Comparison of ENCODE assay signal across 8 cellular contexts in genomic region chr1:41282679-41283317, GRCh38. TPM values are rescaled to one million over a fixed set of nuclear protein-coding genes. Genes with fewer than 3 reads are reported as not detected.
DNase-seq lines count a peak whose midpoint lies in the region; ATAC-seq and TF ChIP-seq lines count a peak whose summit lies in the region.

No MANE protein-coding gene starts in this region.

- peaks cover 29% of the 10 kb centered on the region for H3K27me3 ChIP-seq in HAP-1 (ENCODE audit: low read depth)
- H3K27me3 ChIP-seq in SJCRH30: no peaks in the 10 kb centered on the region; the same call in none of the 2 replicates
- H3K27me3 ChIP-seq in lung (ENCODE audit: control insufficient read depth, insufficient read depth): no peaks in the 10 kb centered on the region
- peaks cover 0 to 9% of the 10 kb centered on the region in 2 donors for H3K27me3 ChIP-seq in tibial nerve

- no peak overlapping the region for H3K27ac ChIP-seq in SJCRH30
- no peak overlapping the region for H3K27ac ChIP-seq in lung (ENCODE audit: low read depth in 1 of 2, low read length in 1 of 2)
- H3K27ac ChIP-seq in tibial nerve: no peak overlapping the region

- in situ Hi-C loops in HAP-1 (cut with MboI; ENCODE audit: low sequenced_read_pairs): no loop called here

- TF ChIP-seq CTCF in lung (IDR thresholded peaks at IDR 0.05; ENCODE audit: control extremely low read depth, extremely low read depth) (peak; percentile 52), tibial nerve (IDR thresholded peaks at IDR 0.05) (peak; percentile 65 to 83 (median 68))

- DNase-seq in COLO668 (lab: John Stamatoyannopoulos, UW; ENCODE audit: unreplicated experiment) (peak; percentile 41), HAP-1 (ENCODE audit: low spot score in 2 of 2) (peak; percentile 26 to 72), SJCRH30 (peak; percentile 70 to 85), cerebellar cortex (ENCODE audit: low spot score) (peak; percentile 25), lung (ENCODE audit: low spot score) (no peak), tibial nerve (ENCODE audit: low spot score in 2 of 2) (peak in 1 of 2 donors; percentile 11), NCI-H146 treated with DMSO at 0.1 percent for 48 hours (lab: John Stamatoyannopoulos, UW; ENCODE audit: unreplicated experiment) (no peak)

- ATAC-seq in lung (ENCODE audit: insufficient read depth, low FRiP score): no peak
- no peak for ATAC-seq in HG03039 (IDR thresholded peaks at IDR 0.05; ENCODE audit: unreplicated experiment)

- no peak overlapping the region for H3K4me3 ChIP-seq in HAP-1
- no peak overlapping the region for H3K4me3 ChIP-seq in SJCRH30
- no peak overlapping the region for H3K4me3 ChIP-seq in lung
- H3K4me3 ChIP-seq in tibial nerve: no peak overlapping the region

- no peaks in the 10 kb centered on the region for H3K4me1 ChIP-seq in HAP-1
- H3K4me1 ChIP-seq in SJCRH30: peaks cover 20% of the 10 kb centered on the region
- peaks cover 0 to 2% of the 10 kb centered on the region in 2 donors for H3K4me1 ChIP-seq in lung (ENCODE audit: control insufficient read depth in 2 of 2, insufficient read depth in 2 of 2, low read length in 2 of 2)
- peaks cover 0 to 9% (median 0%) of the 10 kb centered on the region in 4 donors for H3K4me1 ChIP-seq in tibial nerve

- WGBS in lung, 2 donors: 29 to 44% methylated on average over 9 of the region's 9 CpGs
- WGBS in tibial nerve, 2 donors: 22 to 36% methylated on average over 9 of the region's 9 CpGs

- TF ChIP-seq EP300 in tibial nerve (IDR thresholded peaks at IDR 0.05): no peak

- H3K9me3 ChIP-seq in HAP-1 (no peaks in the 10 kb centered on the region), SJCRH30 (replicated peaks) (no peaks in the 10 kb centered on the region), lung (ENCODE audit: control insufficient read depth in 2 of 2, insufficient read depth in 1 of 2, low read length in 1 of 2) (no peaks in the 10 kb centered on the region), tibial nerve (no peaks in the 10 kb centered on the region)

- H3K36me3 ChIP-seq in HAP-1 (replicated peaks) (no peaks in the 10 kb centered on the region), SJCRH30 (no peaks in the 10 kb centered on the region), lung (ENCODE audit: control insufficient read depth in 2 of 2, insufficient read depth in 2 of 2, low read length in 2 of 2) (no peaks in the 10 kb centered on the region), tibial nerve (no peaks in the 10 kb centered on the region)

- no peak for TF ChIP-seq POLR2A in tibial nerve (IDR thresholded peaks at IDR 0.05)

RNA-seq across cellular contexts. Expression of gene SCMH1, which starts 40.7 kb away (rescaled TPM):
- 43.1 and 51.0 TPM in 2 replicates for total RNA-seq in SJCRH30 (2014; rRNA removed; shearing (Covaris generic))
- 10 to 100 TPM; 30.6 to 43.5 TPM for total RNA-seq in lung
- polyA plus RNA-seq in lung: 10 to 100 TPM; 20.7 to 27.1 TPM
- total RNA-seq in tibial nerve: 10 to 100 TPM; 30.6 to 72.9 (median 36.3) TPM

Comparison
In these comparisons a context has a peak if more than half of its experiments do, and no peak if none do; other contexts are left out.
1. DNase-seq: peak in COLO668 (single experiment), HAP-1 (2 of 2), SJCRH30 (2 of 2) and cerebellar cortex (single experiment); none in lung (single experiment) and NCI-H146 treated with DMSO at 0.1 percent for 48 hours (single experiment).